ENCODE assay signal across 6 cellular contexts in the genomic region with DNA sequence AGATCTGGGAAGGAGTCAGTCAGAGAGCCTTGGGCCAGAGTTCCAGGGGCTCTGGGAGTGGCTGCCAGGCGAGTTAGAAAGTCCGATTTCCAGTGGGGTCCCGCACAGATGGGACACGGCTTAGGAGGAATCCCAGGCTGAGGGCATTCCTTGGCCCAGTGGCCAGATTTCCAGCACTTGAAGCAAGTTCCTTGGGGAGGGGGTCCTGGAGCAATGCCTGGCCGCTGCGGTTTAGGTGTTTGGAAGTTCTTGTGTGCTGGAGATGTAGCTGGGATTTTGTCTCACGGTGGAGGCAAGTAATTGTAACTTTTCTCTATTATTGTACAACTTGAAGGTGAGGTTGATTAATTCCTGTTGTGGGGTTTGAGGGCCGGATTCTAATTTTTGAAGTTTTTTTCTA.
A peak's percentile ranks its signal among the peaks of the same experiment; 100 is the strongest.
DNase-seq lines count a peak whose midpoint lies in the region; TF ChIP-seq lines count a peak whose summit lies in the region.
"Not testable (repeated sequence)": the region's sequence is repeated elsewhere in the genome, so short reads cannot be mapped to it uniquely, and the experiment has no call there.

No MANE protein-coding gene starts in this region.

- H3K27ac ChIP-seq in HUES6 (ENCODE audit: low read depth, low read length); endodermal cell (ENCODE audit: low read depth, low read length); mesendoderm (ENCODE audit: low read depth, low read length); suprapubic skin: not testable (repeated sequence)

- not testable (repeated sequence) for H4K8ac ChIP-seq in mesendoderm (ENCODE audit: low read depth, low read length)

- not testable (repeated sequence) for H4K5ac ChIP-seq in mesendoderm (ENCODE audit: low read length)

- H3K4ac ChIP-seq in mesendoderm (ENCODE audit: low read depth, low read length): not testable (repeated sequence)

- not testable (repeated sequence) for H3K27me3 ChIP-seq in HUES6 (ENCODE audit: control insufficient read depth, insufficient read depth, low read length); endodermal cell (ENCODE audit: control insufficient read depth, insufficient read depth, low read length, poor library complexity, severe bottlenecking); mesendoderm (ENCODE audit: insufficient read depth, low read length, poor library complexity); suprapubic skin

- not testable (repeated sequence) for H2BK120ac ChIP-seq in mesendoderm (ENCODE audit: low read depth, low read length)

- H3K56ac ChIP-seq in mesendoderm (ENCODE audit: low read length): peak overlapping the region; percentile 64

- not testable (repeated sequence) for H2BK15ac ChIP-seq in mesendoderm (replicated peaks; ENCODE audit: low read depth)

- peaks cover 22% of the 10 kb centered on the region for H3K79me2 ChIP-seq in mesendoderm (ENCODE audit: control insufficient read depth, insufficient read depth, low read length)

- not testable (repeated sequence) for H3K9me3 ChIP-seq in HUES6 (ENCODE audit: control insufficient read depth, insufficient read depth, low read depth, low read length); endodermal cell (ENCODE audit: control insufficient read depth, low read length); suprapubic skin

- not testable (repeated sequence) for H3K18ac ChIP-seq in mesendoderm (ENCODE audit: low read length)

- H2BK5ac ChIP-seq in mesendoderm (ENCODE audit: low read length): not testable (repeated sequence)

- H3K9ac ChIP-seq in HUES6 (ENCODE audit: low read length) (peak overlapping the region; percentile 50), mesendoderm (ENCODE audit: low read length) (peak overlapping the region; percentile 65)
- not testable (repeated sequence) for H3K9ac ChIP-seq in endodermal cell (ENCODE audit: extremely low read depth, low read length, poor library complexity, severe bottlenecking)

- H3K23ac ChIP-seq in mesendoderm (ENCODE audit: low read length): not testable (repeated sequence)

- TF ChIP-seq EP300 in suprapubic skin (IDR thresholded peaks at IDR 0.05): not testable (repeated sequence)

- TF ChIP-seq POLR2A in suprapubic skin (IDR thresholded peaks at IDR 0.05): not testable (repeated sequence)

- peak overlapping the region; percentile 65 for H3K27ac Mint-ChIP-seq in endodermal cell

- H3K27me3 Mint-ChIP-seq in endodermal cell (ENCODE audit: insufficient read depth): not testable (repeated sequence)

- not testable (repeated sequence) for H2AK5ac ChIP-seq in mesendoderm (ENCODE audit: low read length)

- H3K4me3 ChIP-seq in HUES6 (ENCODE audit: low read depth, low read length) (peak overlapping the region; percentile 53; the same call in 1 of the 2 replicates), endodermal cell (ENCODE audit: low read length) (peak overlapping the region; percentile 62)
- not testable (repeated sequence) for H3K4me3 ChIP-seq in mesendoderm (ENCODE audit: low read length); suprapubic skin

- H3K4me3 Mint-ChIP-seq in endodermal cell: not testable (repeated sequence)

- H3K4me1 ChIP-seq in HUES6 (ENCODE audit: control insufficient read depth, insufficient read depth, low read length): peaks cover 19% of the 10 kb centered on the region; the same call in 1 of the 2 replicates
- not testable (repeated sequence) for H3K4me1 ChIP-seq in endodermal cell (ENCODE audit: control insufficient read depth, insufficient read depth, low read length); suprapubic skin
- peaks cover 11% of the 10 kb centered on the region for H3K4me1 ChIP-seq in mesendoderm (ENCODE audit: control insufficient read depth, low read depth, low read length)

- 83 to 92% methylated on average over 2 to 8 of the region's 8 CpGs for WGBS in endodermal cell (ENCODE audit: insufficient coverage in 1 of 2, insufficient read length in 1 of 2), 2 experiments
- no CpG with 5 or more reads among the region's 8 CpGs for WGBS in mesendoderm (ENCODE audit: extremely low coverage, insufficient coverage, low lambda C conversion rate)
- WGBS in suprapubic skin: 97% methylated on average over 8 of the region's 8 CpGs

- not testable (repeated sequence) for H3K36me3 Mint-ChIP-seq in endodermal cell (ENCODE audit: low read depth)

- peaks cover 35% of the 10 kb centered on the region for H3K4me1 Mint-ChIP-seq in endodermal cell

- not testable (repeated sequence) for H3K79me1 ChIP-seq in mesendoderm (ENCODE audit: low read length)

- TF ChIP-seq CTCF in endodermal cell (conservative IDR thresholded peaks at IDR 0.05); suprapubic skin (IDR thresholded peaks at IDR 0.05): not testable (repeated sequence)

- H3K4me2 ChIP-seq in mesendoderm (ENCODE audit: low read length): peak overlapping the region; percentile 25

- not testable (repeated sequence) for H3K9me3 Mint-ChIP-seq in endodermal cell

- H3K36me3 ChIP-seq in HUES6 (ENCODE audit: control insufficient read depth, insufficient read depth, low read length); endodermal cell (ENCODE audit: control insufficient read depth, insufficient read depth, low read length); mesendoderm (ENCODE audit: control insufficient read depth, insufficient read depth, low read length); suprapubic skin: not testable (repeated sequence)

- peak; percentile 1 for DNase-seq in ELF-1 (ENCODE audit: low read depth, low spot score)
- DNase-seq in endodermal cell: peak; percentile 36
- DNase-seq in islet precursor cell: peak; percentile 21
- DNase-seq in mesendoderm: not testable (repeated sequence)
- peak; percentile 11 to 16 for DNase-seq in suprapubic skin (ENCODE audit: low spot score in 2 of 2)
